In genomic region chr7:12389089-12389700, GRCh38 we compare ENCODE assay signal across 8 cellular contexts. TPM values are rescaled to one million over a fixed set of nuclear protein-coding genes. Genes with fewer than 3 reads are reported as not detected.
A peak's percentile ranks its signal among the peaks of the same experiment; 100 is the strongest.
DNase-seq lines count a peak whose midpoint lies in the region; ATAC-seq and TF ChIP-seq lines count a peak whose summit lies in the region.

No MANE protein-coding gene starts in this region.

- no peak for TF ChIP-seq POLR2A in esophagus squamous epithelium (IDR thresholded peaks at IDR 0.05)

- H3K27ac Mint-ChIP-seq in osteocyte (ENCODE audit: unreplicated experiment): no peak overlapping the region

- H3K27me3 ChIP-seq in DND-41 (ENCODE audit: insufficient read depth, low read length, poor library complexity) (no peaks in the 10 kb centered on the region), esophagus squamous epithelium (no peaks in the 10 kb centered on the region)

- no peak overlapping the region for H3K9ac ChIP-seq in DND-41 (ENCODE audit: low read depth, low read length)

- H3K9me3 Mint-ChIP-seq in osteocyte (ENCODE audit: unreplicated experiment): no peaks in the 10 kb centered on the region

- no peaks in the 10 kb centered on the region for H3K4me1 ChIP-seq in DND-41 (ENCODE audit: insufficient read depth, low read length)
- H3K4me1 ChIP-seq in esophagus squamous epithelium: peaks cover 0 to 5% (median 0%) of the 10 kb centered on the region in 3 donors

- no peak overlapping the region for H2AFZ ChIP-seq in DND-41 (ENCODE audit: low read depth, low read length)

- H3K27ac ChIP-seq in DND-41 (ENCODE audit: low read length): no peak overlapping the region
- H3K27ac ChIP-seq in VCaP: no peak overlapping the region
- no peak overlapping the region for H3K27ac ChIP-seq in esophagus squamous epithelium
- no peak overlapping the region for H3K27ac ChIP-seq in coronary artery

- DNase-seq in DND-41 (peak; percentile 34), NCI-H2171 (lab: John Stamatoyannopoulos, UW) (peak; percentile 64), esophagus squamous epithelium (lab: John Stamatoyannopoulos, UW) (no peak), osteocyte (ENCODE audit: extremely low spot score, unreplicated experiment) (no peak), coronary artery (ENCODE audit: low spot score) (no peak)

- peaks cover 27% of the 10 kb centered on the region for H3K27me3 Mint-ChIP-seq in osteocyte (ENCODE audit: unreplicated experiment)

- H3K9me3 ChIP-seq in DND-41 (ENCODE audit: insufficient read depth, low read length, severe bottlenecking): no peaks in the 10 kb centered on the region
- no peaks in the 10 kb centered on the region for H3K9me3 ChIP-seq in esophagus squamous epithelium

- TF ChIP-seq CTCF in DND-41 (IDR thresholded peaks at IDR 0.05; ENCODE audit: borderline replicate concordance, extremely low read depth, low read length, poor library complexity, severe bottlenecking) (peak; percentile 77), VCaP (conservative IDR thresholded peaks at IDR 0.05) (peak; percentile 89), esophagus squamous epithelium (IDR thresholded peaks at IDR 0.05) (peak; percentile 37 to 68 (median 58)), osteocyte (IDR thresholded peaks at IDR 0.05) (peak; percentile 83), coronary artery (IDR thresholded peaks at IDR 0.05) (no peak)

- ATAC-seq in DND-41 (ENCODE audit: insufficient read depth, low read depth) (peak; percentile 74; the same call in 2 of the 3 replicates), GM19372 (IDR thresholded peaks at IDR 0.05; ENCODE audit: low read depth, unreplicated experiment) (peak; percentile 96), HG03175 (IDR thresholded peaks at IDR 0.05; ENCODE audit: unreplicated experiment) (peak; percentile 98)

- intact Hi-C loops in esophagus squamous epithelium (cut with DNase I): no loop called here

- H3K36me3 Mint-ChIP-seq in osteocyte (ENCODE audit: unreplicated experiment): no peaks in the 10 kb centered on the region

- no peaks in the 10 kb centered on the region for H3K79me2 ChIP-seq in DND-41 (ENCODE audit: insufficient read depth, low read length)

- WGBS in esophagus squamous epithelium, 2 donors: 60 to 80% methylated on average over 1 of the region's 1 CpG

- no peaks in the 10 kb centered on the region for H3K36me3 ChIP-seq in DND-41 (ENCODE audit: insufficient read depth, low read length)
- H3K36me3 ChIP-seq in esophagus squamous epithelium: no peaks in the 10 kb centered on the region

- no peak overlapping the region for H3K4me3 Mint-ChIP-seq in osteocyte (ENCODE audit: unreplicated experiment)

- H3K4me1 Mint-ChIP-seq in osteocyte (ENCODE audit: unreplicated experiment): no peaks in the 10 kb centered on the region

- no peaks in the 10 kb centered on the region for H4K20me1 ChIP-seq in DND-41 (ENCODE audit: insufficient read depth, low read length)

- no peak overlapping the region for H3K4me3 ChIP-seq in DND-41 (ENCODE audit: low read depth in 1 of 2, low read length in 2 of 2)
- H3K4me3 ChIP-seq in esophagus squamous epithelium: no peak overlapping the region
- H3K4me3 ChIP-seq in coronary artery: no peak overlapping the region

- no peak overlapping the region for H3K4me2 ChIP-seq in DND-41 (ENCODE audit: insufficient read depth, low read length)

RNA-seq across cellular contexts. Expression of gene VWDE, which starts 14.5 kb away (rescaled TPM):
- 1 to 10 TPM in 2 of 4 donors, under 1 TPM in 2; 0.62 to 2.9 (median 1.2) TPM for total RNA-seq in esophagus squamous epithelium
- total RNA-seq in osteocyte: not detected in 2 replicates

Comparison
In these comparisons a context has a peak if more than half of its experiments do, and no peak if none do; other contexts are left out.
1. DNase-seq: peak in DND-41 (single experiment) and NCI-H2171 (single experiment); none in esophagus squamous epithelium (single experiment), osteocyte (single experiment) and coronary artery (single experiment).
2. Peak in every context shown above with its lines, with median percentiles within 50 percentile points of each other: ATAC-seq.